Comparison of ENCODE assay signal across 10 cellular contexts in genomic region chr3:42507751-42508335, GRCh38. TPM values are rescaled to one million over a fixed set of nuclear protein-coding genes. Genes with fewer than 3 reads are reported as not detected.
A peak's percentile ranks its signal among the peaks of the same experiment; 100 is the strongest.
DNase-seq lines count a peak whose midpoint lies in the region; ATAC-seq and TF ChIP-seq lines count a peak whose summit lies in the region.
"Had no signal": no experiment of that assay in that cellular context is flagged by ENCODE, and none has a peak within 500 bp of the region (broad histone marks: within the 10 kb centered on the region; RNA-seq: fewer than 3 reads in every experiment).

No MANE protein-coding gene starts in this region.

- H3K4me1 Mint-ChIP-seq in CD14-positive monocyte (peaks cover 78% of the 10 kb centered on the region), Calu3 (ENCODE audit: low read depth, unreplicated experiment) (peaks cover 22% of the 10 kb centered on the region)
- H3K4me1 Mint-ChIP-seq in activated T-helper 17 cell treated with anti-CD3 and anti-CD28 coated beads, Interleukin-2, amount 50 U/mL, for 72 hours = peaks cover 37% of the 10 kb centered on the region

- H3K9me3 Mint-ChIP-seq in CD14-positive monocyte = no peaks in the 10 kb centered on the region
- no peaks in the 10 kb centered on the region for H3K9me3 Mint-ChIP-seq in Calu3 (ENCODE audit: low read depth, unreplicated experiment)
- no peaks in the 10 kb centered on the region for H3K9me3 Mint-ChIP-seq in activated T-helper 17 cell treated with anti-CD3 and anti-CD28 coated beads, Interleukin-2, amount 50 U/mL, for 72 hours

- H3K4me3 ChIP-seq in mucosa of descending colon = no peak overlapping the region

- intact Hi-C loops in CD14-positive monocyte (cut with micrococcal nuclease) (no loop called here), Calu3 (cut with micrococcal nuclease; ENCODE audit: unreplicated experiment) (loop anchor here (5.0 kb wide), 2 partner anchors 36 to 66 kb away; no protein-coding TSS in a partner anchor), mucosa of descending colon (cut with DNase I, micrococcal nuclease) (no loop called here)

- DNase-seq in CD14-positive monocyte (ENCODE audit: low spot score) (peak; percentile 24), Calu3 (peak; percentile 22), mucosa of descending colon (peak; percentile 56 to 70 (median 64)), HUDEP-2 (lab: John Stamatoyannopoulos, UW; ENCODE audit: unreplicated experiment in 76 of 76) (no peak), NCI-H446 (lab: John Stamatoyannopoulos, UW) (no peak)
- DNase-seq: DMS153, foreskin melanocyte had no signal

- H3K27ac Mint-ChIP-seq in CD14-positive monocyte (peak overlapping the region in 4 of 7 donors; percentile 9 to 79 (median 70)), Calu3 (ENCODE audit: unreplicated experiment) (peak overlapping the region; percentile 75)
- H3K27ac Mint-ChIP-seq in activated T-helper 17 cell treated with anti-CD3 and anti-CD28 coated beads, Interleukin-2, amount 50 U/mL, for 72 hours = peak overlapping the region; percentile 16

- peaks cover 73% of the 10 kb centered on the region for H3K4me1 ChIP-seq in mucosa of descending colon (ENCODE audit: low read depth)

- H3K36me3 Mint-ChIP-seq in CD14-positive monocyte = peaks cover 33 to 55% of the 10 kb centered on the region in 2 donors
- peaks cover 14% of the 10 kb centered on the region for H3K36me3 Mint-ChIP-seq in Calu3 (ENCODE audit: insufficient read depth, unreplicated experiment)
- no peaks in the 10 kb centered on the region for H3K36me3 Mint-ChIP-seq in activated T-helper 17 cell treated with anti-CD3 and anti-CD28 coated beads, Interleukin-2, amount 50 U/mL, for 72 hours (ENCODE audit: low read depth)

- no peaks in the 10 kb centered on the region for H3K9me3 ChIP-seq in mucosa of descending colon

- H3K36me3 ChIP-seq in mucosa of descending colon (ENCODE audit: low read depth) = no peaks in the 10 kb centered on the region

- H3K27me3 Mint-ChIP-seq in CD14-positive monocyte (ENCODE audit: low read depth in 3 of 3) (peaks cover 0 to 6% (median 6%) of the 10 kb centered on the region in 3 donors), Calu3 (ENCODE audit: unreplicated experiment) (no peaks in the 10 kb centered on the region)
- H3K27me3 Mint-ChIP-seq in activated T-helper 17 cell treated with anti-CD3 and anti-CD28 coated beads, Interleukin-2, amount 50 U/mL, for 72 hours = no peaks in the 10 kb centered on the region

- CTCF ChIA-PET in Calu3 (lab: Charles Lee) = interaction anchor here (0.6 to 1.2 kb wide), 3 partner anchors 18 to 278 kb away, joined by 3 to 9 read pairs (median 3); no protein-coding TSS in a partner anchor

- peak overlapping the region; percentile 54 to 64 for H3K4me3 Mint-ChIP-seq in CD14-positive monocyte
- no peak overlapping the region for H3K4me3 Mint-ChIP-seq in Calu3 (ENCODE audit: low read depth, unreplicated experiment)
- H3K4me3 Mint-ChIP-seq in activated T-helper 17 cell treated with anti-CD3 and anti-CD28 coated beads, Interleukin-2, amount 50 U/mL, for 72 hours = peak overlapping the region; percentile 24

- TF ChIP-seq CTCF in CD14-positive monocyte (IDR thresholded peaks at IDR 0.05) (no peak), Calu3 (IDR thresholded peaks at IDR 0.05; ENCODE audit: unreplicated experiment) (no peak), mucosa of descending colon (IDR thresholded peaks at IDR 0.05) (no peak)

- ATAC-seq in activated T-helper 17 cell treated with anti-CD3 and anti-CD28 coated beads, Interleukin-2, amount 50 U/mL, for 72 hours (replicated peaks) = no peak
- ATAC-seq in mucosa of descending colon = peak; percentile 37
- no peak for ATAC-seq in SK-N-SH treated with all-trans-retinoic acid at 6 μM for 48 hours

- BruUV-seq in Calu3 (replicated peaks; lab: Mats Ljungman, UMichigan) = no TSS peak

TF ChIP-seq in SK-N-SH treated with all-trans-retinoic acid at 6 μM for 48 hours, 23 proteins besides CTCF, POLR2A, EP300 and RAD21:
- TF ChIP-seq PPARA (CRISPR knock-in tag; IDR thresholded peaks at IDR 0.05; ENCODE audit: borderline replicate concordance) = no peak
- no peak for TF ChIP-seq ISL1 (CRISPR knock-in tag; IDR thresholded peaks at IDR 0.05)
- no peak for TF ChIP-seq ZNF70 (CRISPR knock-in tag; IDR thresholded peaks at IDR 0.05)
- TF ChIP-seq ESRRG (CRISPR knock-in tag; IDR thresholded peaks at IDR 0.05) = no peak
- no peak for TF ChIP-seq GLIS3 (CRISPR knock-in tag; IDR thresholded peaks at IDR 0.05)
- no peak for TF ChIP-seq RARB (CRISPR knock-in tag; IDR thresholded peaks at IDR 0.05)
- TF ChIP-seq SNAI2 (CRISPR knock-in tag; IDR thresholded peaks at IDR 0.05) = no peak
- no peak for TF ChIP-seq ZC3H10 (CRISPR knock-in tag; IDR thresholded peaks at IDR 0.05)
- no peak for TF ChIP-seq CSRNP3 (CRISPR knock-in tag; IDR thresholded peaks at IDR 0.05)
- TF ChIP-seq ZFP30 (CRISPR knock-in tag; IDR thresholded peaks at IDR 0.05) = no peak
- TF ChIP-seq OSR1 (CRISPR knock-in tag; IDR thresholded peaks at IDR 0.05) = no peak
- TF ChIP-seq BACH2 (CRISPR knock-in tag; IDR thresholded peaks at IDR 0.05; ENCODE audit: borderline replicate concordance) = no peak
- no peak for TF ChIP-seq CREB5 (CRISPR knock-in tag; IDR thresholded peaks at IDR 0.05; ENCODE audit: low read depth)
TF ChIP-seq in SK-N-SH treated with all-trans-retinoic acid at 6 μM for 48 hours: peak in this region for 0.

RNA-seq across cellular contexts. Expression of gene VIPR1, which starts 5.4 kb away (rescaled TPM):
- 10 to 100 TPM; 15.5 to 16.0 TPM for polyA plus RNA-seq in CD14-positive monocyte
- total RNA-seq in Calu3 (2022) = 16.6 and 19.2 TPM in 2 replicates
- 10 to 100 TPM in 1 of 2 donors, 1 to 10 TPM in 1; 1.9 to 12.1 TPM for total RNA-seq in activated T-helper 17 cell treated with anti-CD3 and anti-CD28 coated beads, Interleukin-2, amount 50 U/mL, for 72 hours
- 100 to 1,000 TPM in 2 of 3 donors, 10 to 100 TPM in 1; 68.9 to 202 (median 148) TPM for total RNA-seq in mucosa of descending colon
- total RNA-seq: LHCN-M2 had no signal

Comparison
In these comparisons a context has a peak if more than half of its experiments do, and no peak if none do; other contexts are left out.
1. DNase-seq: peak in CD14-positive monocyte (single experiment), Calu3 (single experiment) and mucosa of descending colon (3 of 3); none in HUDEP-2 (0 of 76) and NCI-H446 (0 of 2).
2. H3K27ac Mint-ChIP-seq: peak in every context shown above with its lines; median percentile 75 in Calu3; 70 in CD14-positive monocyte; 16 in activated T-helper 17 cell treated with anti-CD3 and anti-CD28 coated beads, Interleukin-2, amount 50 U/mL, for 72 hours.